ENCODE assay signal across 16 cellular contexts in the genomic region with DNA sequence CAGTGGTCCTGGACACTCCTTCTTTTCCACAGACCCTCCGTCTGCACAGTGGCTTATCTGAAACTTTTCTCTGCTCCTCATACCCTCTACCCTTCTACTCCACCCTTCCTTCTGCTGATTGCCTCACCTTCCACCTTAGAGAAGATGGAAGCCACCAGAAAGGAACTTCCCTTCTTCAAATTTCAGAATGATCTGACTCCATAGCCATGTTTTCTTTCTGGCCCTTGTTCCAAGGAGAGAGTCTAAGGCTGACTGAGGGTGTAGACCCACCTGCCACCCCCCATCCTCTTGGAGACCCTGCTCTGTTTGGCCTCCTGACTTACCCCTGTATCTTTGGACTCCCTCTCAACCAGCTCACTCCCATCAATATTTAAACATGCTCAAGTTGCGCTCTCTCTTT. TPM values are rescaled to one million over a fixed set of nuclear protein-coding genes. Genes with fewer than 3 reads are reported as not detected.
DNase-seq lines count a peak whose midpoint lies in the region; ATAC-seq, FAIRE-seq and TF ChIP-seq lines count a peak whose summit lies in the region.
"Had no signal": no experiment of that assay in that cellular context is flagged by ENCODE, and none has a peak within 500 bp of the region (broad histone marks: within the 10 kb centered on the region; RNA-seq: fewer than 3 reads in every experiment).

No MANE protein-coding gene starts in this region.

- H3K4me3 ChIP-seq in GM23248 (no peak overlapping the region), K562 (no peak overlapping the region), psoas muscle (peak overlapping the region; percentile 20)

- peaks cover 0 to 5% (median 0%) of the 10 kb centered on the region in 7 donors for H3K9me3 Mint-ChIP-seq in CD14-positive monocyte
- H3K9me3 Mint-ChIP-seq in stimulated activated naive B cell treated with anti-CD40 and anti-IgM and Interleukin-4, amounts not matched to agents 10 μg/mL and 1 μg/mL and 100 μg/mL, for 72 hours, result no peaks in the 10 kb centered on the region

- peaks cover 58% of the 10 kb centered on the region for H3F3A ChIP-seq in GM23248 (ENCODE audit: insufficient read depth)

- CTCF ChIA-PET in K562 (lab: Yijun Ruan, JAX; ENCODE audit: low intra/inter-chr PET ratio), result no interaction called here

- no peak for TF ChIP-seq CTCF in CD14-positive monocyte (IDR thresholded peaks at IDR 0.05)
- no peak for TF ChIP-seq CTCF in K562 (IDR thresholded peaks at IDR 0.05 in 2 of 3, conservative IDR thresholded peaks at IDR 0.05 in 1 of 3; ENCODE audit: insufficient read depth in 2 of 3, low read depth in 1 of 3, low read length in 3 of 3)
- TF ChIP-seq CTCF in psoas muscle (IDR thresholded peaks at IDR 0.05), result no peak

- H3K27me3 ChIP-seq in GM23248 (replicated peaks; ENCODE audit: insufficient read depth) (no peaks in the 10 kb centered on the region), K562 (ENCODE audit: control insufficient read depth in 2 of 2, insufficient read depth in 2 of 2, low read length in 2 of 2) (no peaks in the 10 kb centered on the region), psoas muscle (ENCODE audit: insufficient read depth in 3 of 3, low read length in 2 of 3) (no peaks in the 10 kb centered on the region)

- H3K27ac Mint-ChIP-seq in CD14-positive monocyte, result peak overlapping the region; percentile 26 to 82 (median 77)
- H3K27ac Mint-ChIP-seq in stimulated activated naive B cell treated with anti-CD40 and anti-IgM and Interleukin-4, amounts not matched to agents 10 μg/mL and 1 μg/mL and 100 μg/mL, for 72 hours, result no peak overlapping the region

- no peak overlapping the region for H2AFZ ChIP-seq in GM23248
- 0 out of 2 replicates have a peak overlapping the region, but pooled peaks have one; percentile 1 for H2AFZ ChIP-seq in K562 (ENCODE audit: low read depth, low read length)

- TF ChIP-seq EP300 in K562 (IDR thresholded peaks at IDR 0.05; ENCODE audit: low read length), result no peak

- H3K9me3 ChIP-seq in GM23248 (ENCODE audit: low read depth), result no peaks in the 10 kb centered on the region
- H3K9me3 ChIP-seq in K562 (replicated peaks; ENCODE audit: control insufficient read depth, insufficient read depth, low read depth, low read length), result no peaks in the 10 kb centered on the region
- no peaks in the 10 kb centered on the region for H3K9me3 ChIP-seq in psoas muscle

- FAIRE-seq in K562 (lab: Jason Lieb, UNC), result no peak
- FAIRE-seq: G401.6 had no signal

- POLR2A ChIA-PET in K562 (lab: Yijun Ruan, JAX), result interaction anchor here (0.6 kb wide), 1 partner anchor 17 kb away, joined by 3 read pairs; no protein-coding TSS in a partner anchor

- H4K20me1 ChIP-seq in GM23248 (ENCODE audit: insufficient read depth), result no peaks in the 10 kb centered on the region
- peaks cover 7% of the 10 kb centered on the region; the same call in 1 of the 2 replicates for H4K20me1 ChIP-seq in K562 (replicated peaks; ENCODE audit: control insufficient read depth, insufficient read depth, low read length)

- no peak for DNase-seq in CD14-positive monocyte (ENCODE audit: low spot score)
- no peak for DNase-seq in GM23248
- no peak for DNase-seq in K562 (ENCODE audit: extremely low read depth in 1 of 4, low spot score in 3 of 4)
- DNase-seq in psoas muscle, result no peak
- DNase-seq in DMS53 (lab: John Stamatoyannopoulos, UW), result no peak
- DNase-seq in amniotic stem cell (lab: John Stamatoyannopoulos, UW), result no peak
- no peak for DNase-seq in stimulated activated naive B cell treated with anti-CD40 and anti-IgM and Interleukin-4, amounts not matched to agents 10 μg/mL and 1 μg/mL and 100 μg/mL, for 72 hours
- DNase-seq: AML-193; HCEC 1CT; MV-4-11; NCI-H1694 treated with DMSO at 0.1 percent for 48 hours; NCI-H510A; NCI-H748 treated with DMSO at 0.1 percent for 48 hours; NK-92 treated with Interleukin-12 subunit alpha and Interleukin-12 subunit beta, amount 100 ng/mL, for 24 hours had no signal

- H3K9me1 ChIP-seq in K562 (ENCODE audit: control insufficient read depth, insufficient read depth, low read length), result no peaks in the 10 kb centered on the region

- H3K4me1 ChIP-seq in GM23248 (ENCODE audit: insufficient read depth) (peaks cover 63% of the 10 kb centered on the region), K562 (replicated peaks in 1 of 2; ENCODE audit: control insufficient read depth in 2 of 2, insufficient read depth in 2 of 2, low read length in 2 of 2) (peaks cover 4 to 15% of the 10 kb centered on the region in 2 experiments; a peak in 3 of 5 replicates), psoas muscle (peaks cover 38% of the 10 kb centered on the region)

- intact Hi-C loops in CD14-positive monocyte (cut with micrococcal nuclease) (no loop called here), K562 (cut with micrococcal nuclease) (no loop called here), psoas muscle (cut with DNase I) (no loop called here)

- no peak for TF ChIP-seq RAD21 in K562 (CRISPR knock-in tag; conservative IDR thresholded peaks at IDR 0.05 in 1 of 2, IDR thresholded peaks at IDR 0.05 in 1 of 2)

- no peaks in the 10 kb centered on the region for H3K9me2 ChIP-seq in GM23248 (ENCODE audit: insufficient read depth)

- H3K36me3 ChIP-seq in GM23248 (ENCODE audit: low read depth) (no peaks in the 10 kb centered on the region), K562 (ENCODE audit: control insufficient read depth, insufficient read depth, low read length) (no peaks in the 10 kb centered on the region), psoas muscle (ENCODE audit: insufficient read depth in 1 of 2, low read depth in 1 of 2) (no peaks in the 10 kb centered on the region)

- TF ChIP-seq POLR2A in K562 (conservative IDR thresholded peaks at IDR 0.05), result no peak

- H3K4me1 Mint-ChIP-seq in CD14-positive monocyte, result peaks cover 70% of the 10 kb centered on the region
- H3K4me1 Mint-ChIP-seq in stimulated activated naive B cell treated with anti-CD40 and anti-IgM and Interleukin-4, amounts not matched to agents 10 μg/mL and 1 μg/mL and 100 μg/mL, for 72 hours, result peaks cover 47 to 64% of the 10 kb centered on the region in 2 donors

- in situ Hi-C loops in GM23248 (cut with MboI), result no loop called here
- in situ Hi-C loops in K562 (cut with MboI), result no loop called here

- H3K36me3 Mint-ChIP-seq in CD14-positive monocyte, result peaks cover 13 to 28% of the 10 kb centered on the region in 2 donors
- H3K36me3 Mint-ChIP-seq in stimulated activated naive B cell treated with anti-CD40 and anti-IgM and Interleukin-4, amounts not matched to agents 10 μg/mL and 1 μg/mL and 100 μg/mL, for 72 hours, result no peaks in the 10 kb centered on the region

- H3K4me3 Mint-ChIP-seq in CD14-positive monocyte, result peak overlapping the region in 1 of 2 donors; percentile 67
- no peak overlapping the region for H3K4me3 Mint-ChIP-seq in stimulated activated naive B cell treated with anti-CD40 and anti-IgM and Interleukin-4, amounts not matched to agents 10 μg/mL and 1 μg/mL and 100 μg/mL, for 72 hours

- H3K4me2 ChIP-seq in GM23248 (ENCODE audit: unreplicated experiment), result no peak overlapping the region
- H3K4me2 ChIP-seq in K562 (ENCODE audit: insufficient read depth, low read length), result no peak overlapping the region

- H3K27ac ChIP-seq in GM23248, result peak overlapping the region; percentile 53
- H3K27ac ChIP-seq in K562 (ENCODE audit: extremely low read depth, low read depth, low read length), result no peak overlapping the region
- H3K27ac ChIP-seq in psoas muscle, result peak overlapping the region; percentile 74

- ATAC-seq in K562, result no peak
- ATAC-seq in psoas muscle, result no peak
- no peak for ATAC-seq in stimulated activated naive B cell treated with anti-CD40 and anti-IgM and Interleukin-4, amounts not matched to agents 10 μg/mL and 1 μg/mL and 100 μg/mL, for 72 hours (replicated peaks)
- ATAC-seq: Panc1 had no signal

- BruUV-seq in K562 (replicated peaks; lab: Mats Ljungman, UMichigan), result no TSS peak

- 94 to 100% methylated on average over 2 of the region's 2 CpGs for WGBS in GM23248 (ENCODE audit: low coverage in 1 of 2, low lambda C conversion rate in 2 of 2, missing lambda C conversion rate in 2 of 2), 2 experiments
- 22% methylated on average over 2 of the region's 2 CpGs for WGBS in K562 (ENCODE audit: insufficient coverage, low coverage, missing lambda C conversion rate)
- 87 to 90% (median 89%) methylated on average over 2 of the region's 2 CpGs for WGBS in psoas muscle, 3 donors

- H3K79me2 ChIP-seq in GM23248 (ENCODE audit: insufficient read depth) (peaks cover 85% of the 10 kb centered on the region), K562 (ENCODE audit: control insufficient read depth, insufficient read depth, low read length) (no peaks in the 10 kb centered on the region)

- peaks cover 0 to 2% (median 2%) of the 10 kb centered on the region in 3 donors for H3K27me3 Mint-ChIP-seq in CD14-positive monocyte (ENCODE audit: low read depth in 3 of 3)
- no peaks in the 10 kb centered on the region for H3K27me3 Mint-ChIP-seq in stimulated activated naive B cell treated with anti-CD40 and anti-IgM and Interleukin-4, amounts not matched to agents 10 μg/mL and 1 μg/mL and 100 μg/mL, for 72 hours

- H3K9ac ChIP-seq in GM23248 (no peak overlapping the region), K562 (ENCODE audit: insufficient read depth in 1 of 2, low read depth in 2 of 2, low read length in 2 of 2) (no peak overlapping the region)

RNA-seq across cellular contexts. Expression of a gene that starts 7.4 kb away (rescaled TPM):
- polyA plus RNA-seq in CD14-positive monocyte (10 to 100 TPM; 10.3 to 10.4 TPM), GM23248 (2016; fragmentation: Nextera tagmentation; extraction: Ambion mirVana) (7.1 and 8.5 TPM in 2 replicates), K562 (2011; rRNA removed) (2.4 and 3.1 TPM in 2 replicates), K562 (2014; fragmentation: Illumina TruSeq; extraction: Trizol) (3.9 and 4.4 TPM in 2 replicates), K562 (2014; fragmentation: Nextera tagmentation; extraction: Ambion mirVana) (under 1 TPM; 0.76 to 0.99 TPM), K562 (2014; rRNA removed) (2.9 and 10.6 TPM in 2 replicates), psoas muscle (1 to 10 TPM in 2 of 3 donors, under 1 TPM in 1; 0.55 to 1.4 (median 1.3) TPM)
- 26.7 and 31.2 TPM in 2 replicates for total RNA-seq in GM23248 (2014; rRNA removed; shearing (Covaris generic))
- 5.4 and 7.0 TPM in 2 replicates for total RNA-seq in K562 (2011; cell fraction: chromatin; rRNA removed; ENCODE audit: low replicate concordance)
- total RNA-seq in K562 (2011; cell fraction: nucleolus; rRNA removed), result 2.7 and 2.9 TPM in 2 replicates
- total RNA-seq in K562 (2011; cell fraction: nucleoplasm; rRNA removed), result 5.1 and 7.3 TPM in 2 replicates
- total RNA-seq in K562 (2014; rRNA removed) (3.3 and 3.6 TPM in 2 replicates), K562 (2014; rRNA removed; fragmentation: Illumina TruSeq; extraction: Trizol) (4.5 and 5.0 TPM in 2 replicates), K562 (2015; rRNA removed; fragmentation: Illumina TruSeq; extraction: Trizol) (4.9 and 5.9 TPM in 2 replicates), K562 (2021) (4.2 and 4.8 TPM in 2 replicates), psoas muscle (1 to 10 TPM; 1.6 to 2.8 (median 2.3) TPM)
- 1.3 and 2.7 TPM in 2 replicates for polyA plus RNA-seq in K562 (2011; cell fraction: cytosol; rRNA removed)
- polyA plus RNA-seq in K562 (2011; cell fraction: nucleus; rRNA removed), result 4.7 and 4.8 TPM in 2 replicates
- 3.2 and 3.8 TPM in 2 replicates for polyA plus RNA-seq in K562 (2012)
- polyA minus RNA-seq in K562 (2011; rRNA and poly(A)+ RNA removed), result 6.5 and 8.2 TPM in 2 replicates
- polyA minus RNA-seq in K562 (2011; cell fraction: cytosol; rRNA and poly(A)+ RNA removed), result 2.8 and 3.0 TPM in 2 replicates
- polyA minus RNA-seq in K562 (2011; cell fraction: nucleus; rRNA and poly(A)+ RNA removed), result 1.6 and 2.8 TPM in 2 replicates

RNA-seq across cellular contexts. Expression of a gene that starts 40.0 kb away (rescaled TPM):
- polyA plus RNA-seq in CD14-positive monocyte (10 to 100 TPM; 49.0 to 53.0 TPM), GM23248 (2016; fragmentation: Nextera tagmentation; extraction: Ambion mirVana) (29.7 and 33.4 TPM in 2 replicates), K562 (2011; rRNA removed) (47.2 and 56.8 TPM in 2 replicates), K562 (2014; fragmentation: Illumina TruSeq; extraction: Trizol) (28.7 and 37.3 TPM in 2 replicates), K562 (2014; fragmentation: Nextera tagmentation; extraction: Ambion mirVana) (10 to 100 TPM; 87.0 to 87.9 TPM), K562 (2014; rRNA removed) (26.0 and 30.0 TPM in 2 replicates), psoas muscle (10 to 100 TPM in 2 of 3 donors, 1 to 10 TPM in 1; 3.7 to 17.2 (median 11.1) TPM)
- total RNA-seq in GM23248 (2014; rRNA removed; shearing (Covaris generic)), result 18.5 and 22.9 TPM in 2 replicates
- 11.0 and 32.0 TPM in 2 replicates for total RNA-seq in K562 (2011; cell fraction: chromatin; rRNA removed; ENCODE audit: low replicate concordance)
- total RNA-seq in K562 (2011; cell fraction: nucleolus; rRNA removed), result 9.7 and 10.3 TPM in 2 replicates
- 13.9 and 24.1 TPM in 2 replicates for total RNA-seq in K562 (2011; cell fraction: nucleoplasm; rRNA removed)
- total RNA-seq in K562 (2014; rRNA removed) (11.9 and 17.8 TPM in 2 replicates), K562 (2014; rRNA removed; fragmentation: Illumina TruSeq; extraction: Trizol) (38.8 and 47.6 TPM in 2 replicates), K562 (2015; rRNA removed; fragmentation: Illumina TruSeq; extraction: Trizol) (30.9 and 32.1 TPM in 2 replicates), K562 (2021) (28.5 and 33.0 TPM in 2 replicates), psoas muscle (10 to 100 TPM in 1 of 4 donors, 1 to 10 TPM in 3; 8.1 to 10.2 (median 9.0) TPM)
- polyA plus RNA-seq in K562 (2011; cell fraction: cytosol; rRNA removed), result 9.6 and 24.1 TPM in 2 replicates
- polyA plus RNA-seq in K562 (2011; cell fraction: nucleus; rRNA removed), result 6.4 and 10.8 TPM in 2 replicates
- 20.4 and 29.5 TPM in 2 replicates for polyA plus RNA-seq in K562 (2012)
- polyA minus RNA-seq in K562 (2011; rRNA and poly(A)+ RNA removed), result 41.9 and 45.6 TPM in 2 replicates
- polyA minus RNA-seq in K562 (2011; cell fraction: cytosol; rRNA and poly(A)+ RNA removed), result 9.2 and 13.8 TPM in 2 replicates
- polyA minus RNA-seq in K562 (2011; cell fraction: nucleus; rRNA and poly(A)+ RNA removed), result 7.0 and 10.2 TPM in 2 replicates
